8 cellular contexts compared by ENCODE assay signal in genomic region chr18:48781041-48781989, GRCh38.
DNase-seq lines count a peak whose midpoint lies in the region; ATAC-seq, FAIRE-seq and TF ChIP-seq lines count a peak whose summit lies in the region.

No MANE protein-coding gene starts in this region.

- H3K27ac ChIP-seq in body of pancreas = peak overlapping the region; percentile 58 to 76 (median 62)
- H3K27ac ChIP-seq in kidney (ENCODE audit: low read depth in 2 of 2, low read length in 2 of 2) = peak overlapping the region; percentile 59 to 88
- peak overlapping the region; percentile 81 for H3K27ac ChIP-seq in skeletal muscle tissue (ENCODE audit: low read depth, low read length)

- peaks cover 21% of the 10 kb centered on the region for H3K4me1 ChIP-seq in body of pancreas
- peaks cover 39 to 50% of the 10 kb centered on the region in 2 donors for H3K4me1 ChIP-seq in kidney (ENCODE audit: control insufficient read depth in 1 of 2, insufficient read depth in 1 of 2, low read depth in 1 of 2, low read length in 2 of 2)
- peaks cover 55 to 82% (median 64%) of the 10 kb centered on the region in 3 donors for H3K4me1 ChIP-seq in skeletal muscle tissue (ENCODE audit: control insufficient read depth in 3 of 3, insufficient read depth in 3 of 3, low read length in 3 of 3)

- H3K27ac Mint-ChIP-seq in HFFc6 = peak overlapping the region; percentile 86

- H3K4me3 ChIP-seq in body of pancreas = no peak overlapping the region
- peak overlapping the region in 1 of 2 donors; percentile 39 for H3K4me3 ChIP-seq in kidney (ENCODE audit: low read length in 2 of 2)
- H3K4me3 ChIP-seq in skeletal muscle tissue (ENCODE audit: low read length in 3 of 3) = peak overlapping the region; percentile 3 to 35 (median 22)

- no peak for TF ChIP-seq CTCF in HFFc6 (IDR thresholded peaks at IDR 0.05)
- no peak for TF ChIP-seq CTCF in body of pancreas (IDR thresholded peaks at IDR 0.05)
- no peak for TF ChIP-seq CTCF in kidney (IDR thresholded peaks at IDR 0.05; ENCODE audit: borderline replicate concordance, extremely low read depth, insufficient read depth)

- H3K9me3 ChIP-seq in body of pancreas = no peaks in the 10 kb centered on the region
- H3K9me3 ChIP-seq in kidney (ENCODE audit: control insufficient read depth in 1 of 2, low read length in 2 of 2) = no peaks in the 10 kb centered on the region
- H3K9me3 ChIP-seq in skeletal muscle tissue (ENCODE audit: control insufficient read depth in 3 of 3, low read length in 3 of 3) = no peaks in the 10 kb centered on the region

- peaks cover 52% of the 10 kb centered on the region for H3K4me1 Mint-ChIP-seq in HFFc6 (ENCODE audit: low read depth)

- ATAC-seq in body of pancreas (peak; percentile 67), GM19455 (IDR thresholded peaks at IDR 0.05; ENCODE audit: unreplicated experiment) (no peak), GM21360 (IDR thresholded peaks at IDR 0.05; ENCODE audit: unreplicated experiment) (no peak)

- WGBS in body of pancreas, 2 donors = 18 to 35% methylated on average over 29 of the region's 29 CpGs

- no peaks in the 10 kb centered on the region; the same call in 1 of the 2 replicates for H3K9me3 Mint-ChIP-seq in HFFc6

- H3K27me3 Mint-ChIP-seq in HFFc6 (ENCODE audit: insufficient read depth) = peaks cover 7% of the 10 kb centered on the region

- peak overlapping the region; percentile 78 for H3K4me3 Mint-ChIP-seq in HFFc6

- intact Hi-C loops in body of pancreas (cut with DNase I) (no loop called here), kidney (cut with DNase I) (no loop called here)

- H3K36me3 Mint-ChIP-seq in HFFc6 (ENCODE audit: low read depth) = peaks cover 6% of the 10 kb centered on the region; the same call in 1 of the 2 replicates

- peak; percentile 35 for DNase-seq in HFFc6
- peak; percentile 58 to 77 (median 70) for DNase-seq in body of pancreas
- peak; percentile 98 for DNase-seq in kidney
- DNase-seq in HT-29 (ENCODE audit: low spot score) = no peak
- DNase-seq in H54 (ENCODE audit: insufficient read length, low spot score) = no peak

- no peaks in the 10 kb centered on the region for H3K27me3 ChIP-seq in body of pancreas
- no peaks in the 10 kb centered on the region for H3K27me3 ChIP-seq in skeletal muscle tissue (ENCODE audit: control insufficient read depth in 3 of 3, insufficient read depth in 3 of 3, low read length in 3 of 3)

- TF ChIP-seq POLR2A in body of pancreas (IDR thresholded peaks at IDR 0.05) (peak in 2 of 3 donors; percentile 19 to 27), H54 (IDR thresholded peaks at IDR 0.05; ENCODE audit: low read depth, low read length) (no peak)

- H3K36me3 ChIP-seq in body of pancreas (replicated peaks in 1 of 2; ENCODE audit: insufficient read depth in 1 of 2, low read depth in 2 of 2) = no peaks in the 10 kb centered on the region
- no peaks in the 10 kb centered on the region for H3K36me3 ChIP-seq in kidney (ENCODE audit: control insufficient read depth in 1 of 2, insufficient read depth in 2 of 2, low read length in 2 of 2)
- H3K36me3 ChIP-seq in skeletal muscle tissue (ENCODE audit: control insufficient read depth in 3 of 3, insufficient read depth in 3 of 3, low read length in 3 of 3) = peaks cover 0 to 2% (median 2%) of the 10 kb centered on the region in 3 donors

- no peak for FAIRE-seq in kidney (lab: Jason Lieb, UNC)
- no peak for FAIRE-seq in H54 (lab: Jason Lieb, UNC)

- H3K9ac ChIP-seq in kidney (ENCODE audit: low read length in 2 of 2) = peak overlapping the region in 1 of 2 donors; percentile 60
- peak overlapping the region; percentile 74 to 83 (median 80) for H3K9ac ChIP-seq in skeletal muscle tissue (ENCODE audit: low read depth in 1 of 3, low read length in 3 of 3)

Comparison
In these comparisons a context has a peak if more than half of its experiments do, and no peak if none do; other contexts are left out.
1. DNase-seq: peak in HFFc6 (single experiment), body of pancreas (4 of 4) and kidney (single experiment); none in HT-29 (single experiment) and H54 (single experiment).
2. H3K4me3 ChIP-seq: peak in skeletal muscle tissue (3 of 3); none in body of pancreas (0 of 2).
3. Peak in every context shown above with its lines, with median percentiles within 50 percentile points of each other: H3K27ac ChIP-seq.